ENCODE assay signal across 23 cellular contexts in genomic region chr6:35068206-35068605, GRCh38.
DNase-seq lines count a peak whose midpoint lies in the region; ATAC-seq and TF ChIP-seq lines count a peak whose summit lies in the region.
"Had no signal": no experiment of that assay in that cellular context is flagged by ENCODE, and none has a peak within 500 bp of the region (broad histone marks: within the 10 kb centered on the region; RNA-seq: fewer than 3 reads in every experiment).

No MANE protein-coding gene starts in this region.

- H3K4me2 ChIP-seq in mesendoderm (ENCODE audit: low read length) (no peak overlapping the region), PC-3 (ENCODE audit: low read length) (no peak overlapping the region)

- TF ChIP-seq CTCF in RWPE1 (conservative IDR thresholded peaks at IDR 0.05; ENCODE audit: low read depth), result no peak
- TF ChIP-seq CTCF in esophagus muscularis mucosa (IDR thresholded peaks at IDR 0.05), result no peak
- TF ChIP-seq CTCF in upper lobe of right lung (IDR thresholded peaks at IDR 0.05), result no peak
- no peak for TF ChIP-seq CTCF in PC-3 (conservative IDR thresholded peaks at IDR 0.05; ENCODE audit: low read depth, low read length)
- TF ChIP-seq CTCF in chondrocyte (IDR thresholded peaks at IDR 0.05), result no peak

- intact Hi-C loops in esophagus muscularis mucosa (cut with DNase I) (no loop called here), upper lobe of right lung (cut with DNase I) (no loop called here), PC-3 (cut with micrococcal nuclease) (no loop called here)

- WGBS in esophagus muscularis mucosa, result 60% methylated on average over 9 of the region's 9 CpGs
- no CpG with 5 or more reads among the region's 9 CpGs for WGBS in mesendoderm (ENCODE audit: extremely low coverage, insufficient coverage, low lambda C conversion rate)

- H3K27me3 Mint-ChIP-seq in CD8-positive, alpha-beta memory T cell, result no peaks in the 10 kb centered on the region
- H3K27me3 Mint-ChIP-seq in chondrocyte (ENCODE audit: low read depth), result no peaks in the 10 kb centered on the region
- H3K27me3 Mint-ChIP-seq: activated B cell treated with CpG ODN at 0.5 μM for 24 hours; activated CD4-positive, alpha-beta memory T cell treated with anti-CD3 and anti-CD28 coated beads for 36 hours; CD4-positive, alpha-beta T cell had no signal

- no peaks in the 10 kb centered on the region for H3F3A ChIP-seq in PC-3 (ENCODE audit: low read length, unreplicated experiment)

- H3K4me3 ChIP-seq in esophagus muscularis mucosa (no peak overlapping the region), mesendoderm (ENCODE audit: low read length) (no peak overlapping the region), stomach smooth muscle (ENCODE audit: low read length in 2 of 2) (no peak overlapping the region), upper lobe of right lung (no peak overlapping the region), PC-3 (ENCODE audit: low read length) (no peak overlapping the region)
- H3K4me3 ChIP-seq in CD8-positive, alpha-beta memory T cell (ENCODE audit: low read length), result no peak overlapping the region
- H3K4me3 ChIP-seq: body of pancreas, lung, testis had no signal

- ATAC-seq in upper lobe of right lung, result no peak
- ATAC-seq in PC-3, result no peak
- ATAC-seq: body of pancreas, foreskin keratinocyte had no signal

- H2AK5ac ChIP-seq in mesendoderm (ENCODE audit: low read length), result no peak overlapping the region

- no peak overlapping the region for H4K8ac ChIP-seq in mesendoderm (ENCODE audit: low read depth, low read length)

- H3K4me1 ChIP-seq in esophagus muscularis mucosa (peaks cover 31 to 87% (median 76%) of the 10 kb centered on the region in 4 donors), mesendoderm (ENCODE audit: control insufficient read depth, low read depth, low read length) (peaks cover 22% of the 10 kb centered on the region), stomach smooth muscle (ENCODE audit: control insufficient read depth, insufficient read depth, low read length) (peaks cover 37% of the 10 kb centered on the region), upper lobe of right lung (peaks cover 7% of the 10 kb centered on the region), PC-3 (ENCODE audit: insufficient read depth, low read length) (no peaks in the 10 kb centered on the region)
- H3K4me1 ChIP-seq in CD8-positive, alpha-beta memory T cell (ENCODE audit: insufficient read depth, low read length), result no peaks in the 10 kb centered on the region
- H3K4me1 ChIP-seq: body of pancreas, foreskin keratinocyte had no signal

- TF ChIP-seq EP300 in esophagus muscularis mucosa (IDR thresholded peaks at IDR 0.05), result no peak

- H3K27me3 ChIP-seq in esophagus muscularis mucosa (no peaks in the 10 kb centered on the region), mesendoderm (ENCODE audit: insufficient read depth, low read length, poor library complexity) (no peaks in the 10 kb centered on the region), stomach smooth muscle (ENCODE audit: control insufficient read depth in 1 of 2, insufficient read depth in 2 of 2, low read length in 2 of 2) (no peaks in the 10 kb centered on the region), upper lobe of right lung (no peaks in the 10 kb centered on the region), PC-3 (ENCODE audit: low read length) (no peaks in the 10 kb centered on the region)
- no peaks in the 10 kb centered on the region for H3K27me3 ChIP-seq in CD8-positive, alpha-beta memory T cell (ENCODE audit: insufficient read depth, low read length, poor library complexity, severe bottlenecking)
- H3K27me3 ChIP-seq: body of pancreas, foreskin keratinocyte, testis had no signal

- no peaks in the 10 kb centered on the region for H3K79me1 ChIP-seq in mesendoderm (ENCODE audit: low read length)

- H3K79me2 ChIP-seq in mesendoderm (ENCODE audit: control insufficient read depth, insufficient read depth, low read length), result no peaks in the 10 kb centered on the region
- no peaks in the 10 kb centered on the region for H3K79me2 ChIP-seq in PC-3 (ENCODE audit: low read length)

- H3K36me3 ChIP-seq in esophagus muscularis mucosa (peaks cover 33 to 92% (median 79%) of the 10 kb centered on the region in 4 donors), mesendoderm (ENCODE audit: control insufficient read depth, insufficient read depth, low read length) (no peaks in the 10 kb centered on the region), stomach smooth muscle (ENCODE audit: control insufficient read depth in 2 of 2, insufficient read depth in 2 of 2, low read length in 2 of 2) (peaks cover 39 to 45% of the 10 kb centered on the region in 2 donors), upper lobe of right lung (peaks cover 70% of the 10 kb centered on the region), PC-3 (ENCODE audit: low read depth, low read length) (no peaks in the 10 kb centered on the region)
- no peaks in the 10 kb centered on the region for H3K36me3 ChIP-seq in CD8-positive, alpha-beta memory T cell (ENCODE audit: insufficient read depth, low read length)

- H3K9me3 ChIP-seq in esophagus muscularis mucosa (no peaks in the 10 kb centered on the region), stomach smooth muscle (ENCODE audit: control insufficient read depth in 2 of 2, low read length in 2 of 2) (no peaks in the 10 kb centered on the region), upper lobe of right lung (no peaks in the 10 kb centered on the region), PC-3 (ENCODE audit: low read length) (no peaks in the 10 kb centered on the region)
- no peaks in the 10 kb centered on the region for H3K9me3 ChIP-seq in CD8-positive, alpha-beta memory T cell (ENCODE audit: low read length)
- H3K9me3 ChIP-seq: body of pancreas, testis had no signal

- H2AFZ ChIP-seq in PC-3 (ENCODE audit: low read length), result no peak overlapping the region

- no TSS peak for BruUV-seq in PC-3 (replicated peaks; lab: Mats Ljungman, UMichigan)

- H3K56ac ChIP-seq in mesendoderm (ENCODE audit: low read length), result peak overlapping the region; percentile 73

- CTCF ChIA-PET in RWPE1 (lab: Yijun Ruan, JAX), result interaction anchor here (0.7 kb wide), 1 partner anchor 56 kb away, joined by 3 read pairs; no protein-coding TSS in a partner anchor
- CTCF ChIA-PET in CD8-positive, alpha-beta memory T cell (lab: Charles Lee), result no interaction called here
- CTCF ChIA-PET in PC-3 (lab: Charles Lee), result no interaction called here

- H3K27ac ChIP-seq in RWPE1 (0 out of 2 replicates have a peak overlapping the region, but pooled peaks have one; percentile 4), esophagus muscularis mucosa (replicated peaks in 1 of 4) (peak overlapping the region; percentile 59 to 85 (median 69)), mesendoderm (ENCODE audit: low read depth, low read length) (peak overlapping the region; percentile 28), stomach smooth muscle (ENCODE audit: low read length) (peak overlapping the region; percentile 46), upper lobe of right lung (no peak overlapping the region), PC-3 (ENCODE audit: low read length) (no peak overlapping the region)
- no peak overlapping the region for H3K27ac ChIP-seq in CD8-positive, alpha-beta memory T cell (ENCODE audit: low read depth, low read length)
- H3K27ac ChIP-seq: body of pancreas, foreskin keratinocyte, testis had no signal

- peak overlapping the region in 1 of 8 donors; percentile 52 for H3K27ac Mint-ChIP-seq in CD8-positive, alpha-beta memory T cell
- H3K27ac Mint-ChIP-seq in chondrocyte (ENCODE audit: unreplicated experiment), result no peak overlapping the region
- H3K27ac Mint-ChIP-seq: activated B cell treated with CpG ODN at 0.5 μM for 24 hours; activated CD4-positive, alpha-beta memory T cell treated with anti-CD3 and anti-CD28 coated beads for 36 hours; CD4-positive, alpha-beta T cell had no signal

- no peak overlapping the region for H2BK120ac ChIP-seq in mesendoderm (ENCODE audit: low read depth, low read length)

- no peak overlapping the region for H4K5ac ChIP-seq in mesendoderm (ENCODE audit: low read length)

- no peak overlapping the region for H3K18ac ChIP-seq in mesendoderm (ENCODE audit: low read length)

- no peaks in the 10 kb centered on the region for H4K20me1 ChIP-seq in PC-3 (ENCODE audit: low read length)

- H3K23ac ChIP-seq in mesendoderm (ENCODE audit: low read length), result no peak overlapping the region

- H2BK15ac ChIP-seq in mesendoderm (replicated peaks; ENCODE audit: low read depth), result no peak overlapping the region

- peaks cover 0 to 2% (median 0%) of the 10 kb centered on the region in 3 donors for H3K4me1 Mint-ChIP-seq in CD8-positive, alpha-beta memory T cell
- peaks cover 5% of the 10 kb centered on the region for H3K4me1 Mint-ChIP-seq in chondrocyte (ENCODE audit: low read depth)
- H3K4me1 Mint-ChIP-seq: activated B cell treated with CpG ODN at 0.5 μM for 24 hours had no signal

- H3K4me3 Mint-ChIP-seq in CD8-positive, alpha-beta memory T cell, result no peak overlapping the region
- no peak overlapping the region for H3K4me3 Mint-ChIP-seq in chondrocyte (ENCODE audit: unreplicated experiment)
- H3K4me3 Mint-ChIP-seq: activated B cell treated with CpG ODN at 0.5 μM for 24 hours; activated CD4-positive, alpha-beta memory T cell treated with anti-CD3 and anti-CD28 coated beads for 36 hours; CD4-positive, alpha-beta T cell had no signal

- no peak overlapping the region for H3K4ac ChIP-seq in mesendoderm (ENCODE audit: low read depth, low read length)

- peak overlapping the region; percentile 36 for H3K9ac ChIP-seq in mesendoderm (ENCODE audit: low read length)
- H3K9ac ChIP-seq in stomach smooth muscle (ENCODE audit: low read length in 2 of 2), result no peak overlapping the region
- no peak overlapping the region for H3K9ac ChIP-seq in PC-3 (ENCODE audit: low read length)

- DNase-seq in RWPE1 (ENCODE audit: low spot score) (no peak), esophagus muscularis mucosa (ENCODE audit: extremely low spot score) (no peak), mesendoderm (no peak), upper lobe of right lung (no peak), PC-3 (no peak), chondrocyte (ENCODE audit: low spot score) (no peak)
- DNase-seq in CD8-positive, alpha-beta memory T cell, result no peak
- DNase-seq: activated B cell treated with CpG ODN at 0.5 μM for 24 hours; activated CD4-positive, alpha-beta memory T cell treated with anti-CD3 and anti-CD28 coated beads for 36 hours; activated effector memory CD4-positive, alpha-beta T cell treated with anti-CD3 and anti-CD28 coated beads, Interleukin-2, amount 50 U/mL, for 16 hours; body of pancreas; CD4-positive, alpha-beta T cell; cortex of kidney; foreskin keratinocyte; H7; hippocampal formation; NCI-H1417; NCI-H526; stimulated activated CD4-positive, alpha-beta T cell treated with anti-CD3 and anti-CD28 coated beads, Interleukin-15, amount 100 ng/mL, for 24 hours; T1000; testis had no signal

- peaks cover 0 to 41% (median 6%) of the 10 kb centered on the region in 3 donors for H3K36me3 Mint-ChIP-seq in CD8-positive, alpha-beta memory T cell
- H3K36me3 Mint-ChIP-seq in chondrocyte (ENCODE audit: low read depth), result peaks cover 17% of the 10 kb centered on the region

- H2BK5ac ChIP-seq in mesendoderm (ENCODE audit: low read length), result no peak overlapping the region

- no peaks in the 10 kb centered on the region for H3K9me2 ChIP-seq in PC-3 (replicated peaks; ENCODE audit: low read length)

- no peak for TF ChIP-seq POLR2A in esophagus muscularis mucosa (IDR thresholded peaks at IDR 0.05; ENCODE audit: low read depth)

- POLR2A ChIA-PET in RWPE1 (lab: Yijun Ruan, JAX; ENCODE audit: low non-redundant PET) (no interaction called here), PC-3 (lab: Charles Lee; ENCODE audit: unreplicated experiment) (interaction anchor here (0.8 kb wide), 1 partner anchor 59 kb away, joined by 4 read pairs; no protein-coding TSS in a partner anchor)
- POLR2A ChIA-PET in CD8-positive, alpha-beta memory T cell (lab: Charles Lee), result no interaction called here

- no peaks in the 10 kb centered on the region for H3K9me3 Mint-ChIP-seq in CD8-positive, alpha-beta memory T cell
- no peaks in the 10 kb centered on the region for H3K9me3 Mint-ChIP-seq in chondrocyte (ENCODE audit: low read depth)
- H3K9me3 Mint-ChIP-seq: activated B cell treated with CpG ODN at 0.5 μM for 24 hours; activated CD4-positive, alpha-beta memory T cell treated with anti-CD3 and anti-CD28 coated beads for 36 hours; CD4-positive, alpha-beta T cell had no signal

Comparison
In these comparisons a context has a peak if more than half of its experiments do, and no peak if none do; other contexts are left out.
1. H3K27ac ChIP-seq: peak in RWPE1 (single experiment), esophagus muscularis mucosa (4 of 4), mesendoderm (single experiment) and stomach smooth muscle (single experiment); none in CD8-positive, alpha-beta memory T cell (single experiment), upper lobe of right lung (single experiment) and PC-3 (single experiment).